23 cellular contexts compared by ENCODE assay signal in the genomic region with DNA sequence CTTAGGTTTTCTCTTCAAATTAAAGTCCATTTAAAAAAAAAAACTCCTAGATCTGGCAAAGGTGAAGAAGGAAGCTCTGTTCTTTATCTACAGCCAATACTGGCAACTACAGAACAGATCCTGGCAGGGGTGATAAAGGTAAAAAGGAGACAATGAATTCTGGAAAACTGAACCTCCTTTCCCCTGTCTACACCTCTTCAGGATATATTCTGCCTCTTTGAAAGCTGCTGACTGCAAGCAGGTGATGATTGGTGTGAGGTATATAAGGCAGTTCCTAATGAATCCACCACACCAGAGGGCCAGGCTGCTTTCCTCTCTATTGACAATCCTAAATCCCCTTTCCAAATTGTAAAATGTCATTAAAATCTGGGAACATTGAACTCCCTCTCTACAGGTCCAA.
"Had no signal": no experiment of that assay in that cellular context is flagged by ENCODE, and none has a peak within 500 bp of the region (broad histone marks: within the 10 kb centered on the region; RNA-seq: fewer than 3 reads in every experiment).

No MANE protein-coding gene starts in this region.

- H3K9me3 Mint-ChIP-seq: activated CD4-positive, alpha-beta memory T cell treated with anti-CD3 and anti-CD28 coated beads for 36 hours; activated naive CD4-positive, alpha-beta T cell treated with anti-CD3 and anti-CD28 coated beads, Interleukin-2, amount 10 ng/mL, durations not matched to agents 7 days and 5 days; dendritic cell treated with granulocyte-macrophage colony-stimulating factor and Interleukin-4, amounts not matched to agents 40 ng/mL and 50 ng/mL, for 4 days; endodermal cell; natural killer cell had no signal

- H3K9me3 ChIP-seq: body of pancreas, heart right ventricle, left lung, tibial nerve had no signal

- H3K27me3 Mint-ChIP-seq: activated CD4-positive, alpha-beta memory T cell treated with anti-CD3 and anti-CD28 coated beads for 36 hours; dendritic cell treated with granulocyte-macrophage colony-stimulating factor and Interleukin-4, amounts not matched to agents 40 ng/mL and 50 ng/mL, for 4 days had no signal

- ATAC-seq: esophagus mucosa, left lung, natural killer cell had no signal

- H3K27me3 ChIP-seq: body of pancreas, cardiac muscle cell, heart right ventricle, left lung, tibial nerve had no signal

- H3K27ac ChIP-seq: body of pancreas, cardiac muscle cell, left lung, tibial nerve had no signal

- H3K4me3 ChIP-seq: body of pancreas, cardiac muscle cell, heart right ventricle, left lung, tibial nerve had no signal

- H3K4me3 Mint-ChIP-seq: activated CD4-positive, alpha-beta memory T cell treated with anti-CD3 and anti-CD28 coated beads for 36 hours; activated CD4-positive, alpha-beta T cell treated with anti-CD3 and anti-CD28 coated beads, Interleukin-2, amount 10 ng/mL, durations not matched to agents 24 days and 14 days; activated naive CD4-positive, alpha-beta T cell treated with anti-CD3 and anti-CD28 coated beads, Interleukin-2, amount 10 ng/mL, durations not matched to agents 7 days and 5 days; dendritic cell treated with granulocyte-macrophage colony-stimulating factor and Interleukin-4, amounts not matched to agents 40 ng/mL and 50 ng/mL, for 4 days; endodermal cell; natural killer cell had no signal

- H3K4me1 Mint-ChIP-seq: activated CD4-positive, alpha-beta T cell treated with anti-CD3 and anti-CD28 coated beads, Interleukin-2, amount 10 ng/mL, durations not matched to agents 24 days and 14 days; activated naive CD4-positive, alpha-beta T cell treated with anti-CD3 and anti-CD28 coated beads, Interleukin-2, amount 10 ng/mL, durations not matched to agents 7 days and 5 days had no signal

- H3K36me3 Mint-ChIP-seq: activated CD4-positive, alpha-beta memory T cell treated with anti-CD3 and anti-CD28 coated beads for 36 hours; activated naive CD4-positive, alpha-beta T cell treated with anti-CD3 and anti-CD28 coated beads, Interleukin-2, amount 10 ng/mL, durations not matched to agents 7 days and 5 days; natural killer cell had no signal

- DNase-seq: activated CD4-positive, alpha-beta memory T cell treated with anti-CD3 and anti-CD28 coated beads for 36 hours; activated CD4-positive, alpha-beta T cell treated with anti-CD3 and anti-CD28 coated beads, Interleukin-2, amount 10 ng/mL, durations not matched to agents 24 days and 14 days; activated CD4-positive, CD25-positive, alpha-beta regulatory T cell treated with anti-CD3 and anti-CD28 coated beads, Interleukin-2, amount 50 U/mL, for 72 hours; activated CD8-positive, alpha-beta memory T cell treated with anti-CD3 and anti-CD28 coated beads, Interleukin-2, amount 50 U/mL, for 4 hours; activated gamma-delta T cell; activated naive CD4-positive, alpha-beta T cell treated with anti-CD3 and anti-CD28 coated beads, Interleukin-2, amount 10 ng/mL, durations not matched to agents 7 days and 5 days; activated T-cell treated with anti-CD3 and anti-CD28 coated beads, Interleukin-2, amount 50 U/mL, for 1 hour; endodermal cell; foreskin fibroblast; left lung; midbrain; natural killer cell; posterior cingulate gyrus; stimulated activated CD4-positive, alpha-beta T cell treated with anti-CD3 and anti-CD28 coated beads, Interleukin-15, amount 100 ng/mL, for 24 hours; stimulated activated CD4-positive, alpha-beta T cell treated with anti-CD3 and anti-CD28 coated beads, Interleukin-2, amount 100 ng/mL, for 24 hours; stimulated activated naive CD4-positive, alpha-beta T cell; T-helper 9 cell had no signal

- H3K36me3 ChIP-seq: cardiac muscle cell, heart right ventricle, left lung, tibial nerve had no signal

- H3K27ac Mint-ChIP-seq: activated CD4-positive, alpha-beta memory T cell treated with anti-CD3 and anti-CD28 coated beads for 36 hours; activated CD4-positive, alpha-beta T cell treated with anti-CD3 and anti-CD28 coated beads, Interleukin-2, amount 10 ng/mL, durations not matched to agents 24 days and 14 days; activated naive CD4-positive, alpha-beta T cell treated with anti-CD3 and anti-CD28 coated beads, Interleukin-2, amount 10 ng/mL, durations not matched to agents 7 days and 5 days; dendritic cell treated with granulocyte-macrophage colony-stimulating factor and Interleukin-4, amounts not matched to agents 40 ng/mL and 50 ng/mL, for 4 days; endodermal cell; natural killer cell had no signal
